Comparison of ENCODE assay signal across 26 cellular contexts in genomic region chr1:15222653-15223303, GRCh38. TPM values are rescaled to one million over a fixed set of nuclear protein-coding genes. Genes with fewer than 3 reads are reported as not detected.
"Had no signal": no experiment of that assay in that cellular context is flagged by ENCODE, and none has a peak within 500 bp of the region (broad histone marks: within the 10 kb centered on the region; RNA-seq: fewer than 3 reads in every experiment).

No MANE protein-coding gene starts in this region.

- H3K27me3 ChIP-seq: brain microvascular endothelial cell, esophagus squamous epithelium, neutrophil, ovary, transverse colon had no signal

- H3K4me3 ChIP-seq: esophagus squamous epithelium, ovary, transverse colon had no signal

- DNase-seq: activated CD4-positive, alpha-beta T cell treated with anti-CD3 and anti-CD28 coated beads for 4 hours; activated CD4-positive, alpha-beta T cell treated with anti-CD3 and anti-CD28 coated beads, Interleukin-2, amount 50 U/mL, for 4 hours; activated gamma-delta T cell; activated naive CD4-positive, alpha-beta T cell treated with anti-CD3 and anti-CD28 coated beads, Interleukin-2, amount 10 ng/mL, durations not matched to agents 7 days and 5 days; activated naive CD8-positive, alpha-beta T cell treated with anti-CD3 and anti-CD28 coated beads, Interleukin-2, amount 10 ng/mL, durations not matched to agents 7 days and 5 days; activated T-cell treated with anti-CD3 and anti-CD28 coated beads for 4 hours; brain microvascular endothelial cell; caudate nucleus; effector CD4-positive, alpha-beta T cell; esophagus squamous epithelium; foreskin melanocyte; left cardiac atrium; mammary epithelial cell; ovary; retina; stimulated activated CD4-positive, alpha-beta T cell treated with anti-CD3 and anti-CD28 coated beads, Interleukin-15, amount 100 ng/mL, for 24 hours; stimulated activated CD4-positive, alpha-beta T cell treated with anti-CD3 and anti-CD28 coated beads, Interleukin-2, amount 100 ng/mL, for 24 hours; stimulated activated naive CD4-positive, alpha-beta T cell; T-helper 1 cell; transverse colon had no signal

- H3K27ac ChIP-seq: brain microvascular endothelial cell, epithelial cell of prostate, neutrophil, ovary, transverse colon, VCaP had no signal

- H3K36me3 Mint-ChIP-seq: activated naive CD4-positive, alpha-beta T cell treated with anti-CD3 and anti-CD28 coated beads, Interleukin-2, amount 10 ng/mL, durations not matched to agents 7 days and 5 days; activated naive CD8-positive, alpha-beta T cell treated with anti-CD3 and anti-CD28 coated beads, Interleukin-2, amount 10 ng/mL, durations not matched to agents 7 days and 5 days had no signal

- H3K9me3 Mint-ChIP-seq: activated naive CD4-positive, alpha-beta T cell treated with anti-CD3 and anti-CD28 coated beads, Interleukin-2, amount 10 ng/mL, durations not matched to agents 7 days and 5 days had no signal

- H3K4me3 Mint-ChIP-seq: activated naive CD4-positive, alpha-beta T cell treated with anti-CD3 and anti-CD28 coated beads, Interleukin-2, amount 10 ng/mL, durations not matched to agents 7 days and 5 days; activated naive CD8-positive, alpha-beta T cell treated with anti-CD3 and anti-CD28 coated beads, Interleukin-2, amount 10 ng/mL, durations not matched to agents 7 days and 5 days; nephron had no signal

- H3K27ac Mint-ChIP-seq: activated naive CD4-positive, alpha-beta T cell treated with anti-CD3 and anti-CD28 coated beads, Interleukin-2, amount 10 ng/mL, durations not matched to agents 7 days and 5 days; activated naive CD8-positive, alpha-beta T cell treated with anti-CD3 and anti-CD28 coated beads, Interleukin-2, amount 10 ng/mL, durations not matched to agents 7 days and 5 days; nephron; progenitor cell of endocrine pancreas had no signal

RNA-seq across cellular contexts. Expression of gene FHAD1, which starts 24.2 kb away (rescaled TPM):
- total RNA-seq: chondrocyte had no signal
